Comparison of ENCODE assay signal across 17 cellular contexts in genomic region chrX:48141810-48142508, GRCh38. TPM values are rescaled to one million over a fixed set of nuclear protein-coding genes. Genes with fewer than 3 reads are reported as not detected.
"Had no signal": no experiment of that assay in that cellular context is flagged by ENCODE, and none has a peak within 500 bp of the region (broad histone marks: within the 10 kb centered on the region; RNA-seq: fewer than 3 reads in every experiment).

No MANE protein-coding gene starts in this region.

RNA-seq across cellular contexts. Expression of gene SPACA5B, which starts 11.5 kb away (rescaled TPM):
- total RNA-seq: activated B cell treated with CpG ODN at 0.5 μM for 24 hours; activated naive CD8-positive, alpha-beta T cell treated with anti-CD3 and anti-CD28 coated beads for 36 hours; esophagus squamous epithelium; glomerular endothelial cell; heart right ventricle; left ventricle myocardium inferior; lung; mononuclear cell; osteocyte; progenitor cell of endocrine pancreas; renal cortical epithelial cell; right lobe of liver; skeletal muscle tissue; stomach; thyroid gland; upper lobe of left lung; vagina had no signal
- polyA plus RNA-seq: heart right ventricle, lung, stomach had no signal

RNA-seq across cellular contexts. Expression of gene SSX5, which starts 54.6 kb away (rescaled TPM):
- total RNA-seq: activated B cell treated with CpG ODN at 0.5 μM for 24 hours; activated naive CD8-positive, alpha-beta T cell treated with anti-CD3 and anti-CD28 coated beads for 36 hours; esophagus squamous epithelium; glomerular endothelial cell; heart right ventricle; left ventricle myocardium inferior; lung; mononuclear cell; osteocyte; progenitor cell of endocrine pancreas; renal cortical epithelial cell; right lobe of liver; skeletal muscle tissue; stomach; thyroid gland; upper lobe of left lung; vagina had no signal
- polyA plus RNA-seq: heart right ventricle, lung, stomach had no signal
